Comparison of ENCODE assay signal across 1 cellular context in the genomic region with DNA sequence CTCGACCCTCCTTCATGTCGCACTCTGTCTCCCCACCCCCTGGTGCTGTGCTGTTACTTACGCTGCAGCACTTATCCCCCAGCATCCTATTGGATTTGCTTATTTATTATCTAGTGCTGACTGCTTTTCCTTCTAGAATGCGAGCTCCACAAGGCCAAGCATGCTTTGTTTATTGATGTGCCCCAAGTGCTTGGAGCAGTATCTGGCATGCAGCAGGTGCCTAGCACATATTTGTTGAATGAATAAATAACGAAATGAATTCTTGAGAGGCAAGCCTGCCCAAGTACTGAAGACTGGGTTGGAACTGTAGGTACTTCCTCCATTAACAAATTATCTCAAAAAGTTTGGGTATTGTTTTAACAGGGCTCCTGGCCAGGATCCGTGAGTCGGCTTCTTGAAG.
TF ChIP-seq lines count a peak whose summit lies in the region.

No MANE protein-coding gene starts in this region.

TF ChIP-seq in IMR-90, 13 proteins besides CTCF, POLR2A, EP300 and RAD21:
- TF ChIP-seq MXI1 (IDR thresholded peaks at IDR 0.05; ENCODE audit: borderline replicate concordance, low read depth, low read length): no peak
- TF ChIP-seq, protein P1, sequence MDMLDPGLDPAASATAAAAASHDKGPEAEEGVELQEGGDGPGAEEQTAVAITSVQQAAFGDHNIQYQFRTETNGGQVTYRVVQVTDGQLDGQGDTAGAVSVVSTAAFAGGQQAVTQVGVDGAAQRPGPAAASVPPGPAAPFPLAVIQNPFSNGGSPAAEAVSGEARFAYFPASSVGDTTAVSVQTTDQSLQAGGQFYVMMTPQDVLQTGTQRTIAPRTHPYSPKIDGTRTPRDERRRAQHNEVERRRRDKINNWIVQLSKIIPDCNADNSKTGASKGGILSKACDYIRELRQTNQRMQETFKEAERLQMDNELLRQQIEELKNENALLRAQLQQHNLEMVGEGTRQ (IDR thresholded peaks at IDR 0.05; ENCODE audit: low read depth, low read length): no peak
- TF ChIP-seq SMC3 (IDR thresholded peaks at IDR 0.05; ENCODE audit: low read depth, low read length): no peak
- no peak for TF ChIP-seq BHLHE40 (IDR thresholded peaks at IDR 0.05; ENCODE audit: low read depth, low read length)
- TF ChIP-seq RCOR1 (IDR thresholded peaks at IDR 0.05; ENCODE audit: insufficient replicate concordance, low read length): no peak
- TF ChIP-seq MAFK (IDR thresholded peaks at IDR 0.05; ENCODE audit: low read depth, low read length): no peak
- TF ChIP-seq FOS (IDR thresholded peaks at IDR 0.05; ENCODE audit: low read depth, low read length): no peak
- no peak for TF ChIP-seq NFE2L2 (IDR thresholded peaks at IDR 0.05; ENCODE audit: low read depth, low read length)
- TF ChIP-seq, protein P2, sequence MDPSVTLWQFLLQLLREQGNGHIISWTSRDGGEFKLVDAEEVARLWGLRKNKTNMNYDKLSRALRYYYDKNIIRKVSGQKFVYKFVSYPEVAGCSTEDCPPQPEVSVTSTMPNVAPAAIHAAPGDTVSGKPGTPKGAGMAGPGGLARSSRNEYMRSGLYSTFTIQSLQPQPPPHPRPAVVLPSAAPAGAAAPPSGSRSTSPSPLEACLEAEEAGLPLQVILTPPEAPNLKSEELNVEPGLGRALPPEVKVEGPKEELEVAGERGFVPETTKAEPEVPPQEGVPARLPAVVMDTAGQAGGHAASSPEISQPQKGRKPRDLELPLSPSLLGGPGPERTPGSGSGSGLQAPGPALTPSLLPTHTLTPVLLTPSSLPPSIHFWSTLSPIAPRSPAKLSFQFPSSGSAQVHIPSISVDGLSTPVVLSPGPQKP (IDR thresholded peaks at IDR 0.05; ENCODE audit: borderline replicate concordance, low read depth, low read length): no peak
- TF ChIP-seq CEBPB (IDR thresholded peaks at IDR 0.05; ENCODE audit: low read depth, low read length): no peak
- no peak for TF ChIP-seq CHD1 (IDR thresholded peaks at IDR 0.05; ENCODE audit: low read depth, low read length)
- TF ChIP-seq MAZ (IDR thresholded peaks at IDR 0.05; ENCODE audit: borderline replicate concordance, low read depth, low read length): no peak
- no peak for TF ChIP-seq RFX5 (IDR thresholded peaks at IDR 0.05; ENCODE audit: low read depth, low read length)
TF ChIP-seq in IMR-90: peak in this region for 0.
